ENCODE assay signal across 27 cellular contexts in genomic region chr4:125111352-125111751, GRCh38.
"Had no signal": no experiment of that assay in that cellular context is flagged by ENCODE, and none has a peak within 500 bp of the region (broad histone marks: within the 10 kb centered on the region; RNA-seq: fewer than 3 reads in every experiment).

No MANE protein-coding gene starts in this region.

- H3K9me3 ChIP-seq: gastroesophageal sphincter, heart left ventricle, lower lobe of right lung, right atrium auricular region, suprapubic skin, transverse colon had no signal

- H2AFZ ChIP-seq: hepatocyte, parathyroid adenoma had no signal

- H3K36me3 ChIP-seq: gastroesophageal sphincter, heart left ventricle, lower lobe of right lung, right atrium auricular region, suprapubic skin, transverse colon had no signal

- H3K4me2 ChIP-seq: hepatocyte, smooth muscle cell had no signal

- H3K9ac ChIP-seq: parathyroid adenoma had no signal

- H3K4me1 ChIP-seq: foreskin keratinocyte, gastroesophageal sphincter, heart left ventricle, lower lobe of right lung, parathyroid adenoma, right atrium auricular region, suprapubic skin, transverse colon had no signal

- H3K27ac ChIP-seq: dorsolateral prefrontal cortex, epithelial cell of prostate, foreskin keratinocyte, gastroesophageal sphincter, heart left ventricle, hepatocyte, lower lobe of right lung, parathyroid adenoma, right atrium auricular region, suprapubic skin, transverse colon had no signal

- ATAC-seq: esophagus mucosa; foreskin keratinocyte; gastroesophageal sphincter; heart left ventricle; left colon; left ventricle myocardium superior; lower lobe of right lung; natural killer cell; sciatic nerve; stimulated activated naive CD8-positive, alpha-beta T cell treated with anti-CD3 and anti-CD28 coated beads, Interleukin-15, amount 100 ng/mL, for 72 hours had no signal

- H3K27me3 ChIP-seq: foreskin keratinocyte, gastroesophageal sphincter, heart left ventricle, hepatocyte, right atrium auricular region, suprapubic skin, transverse colon had no signal

- DNase-seq: dorsolateral prefrontal cortex; effector CD4-positive, alpha-beta T cell; foreskin keratinocyte; heart left ventricle; immature natural killer cell; islet precursor cell; kidney glomerular epithelial cell; left colon; left ventricle myocardium superior; lower lobe of right lung; natural killer cell; stimulated activated CD4-positive, alpha-beta T cell treated with anti-CD3 and anti-CD28 coated beads, Interleukin-12 subunit alpha, Interleukin-12 subunit beta, amount 100 ng/mL, for 4 hours; stimulated activated CD4-positive, alpha-beta T cell treated with anti-CD3 and anti-CD28 coated beads, Interleukin-1b, Interleukin-23, amount 100 ng/mL, for 48 hours; stimulated activated CD4-positive, alpha-beta T cell treated with anti-CD3 and anti-CD28 coated beads, Interleukin-4, amount 100 ng/mL, for 1 hour; stimulated activated CD8-positive, alpha-beta memory T cell treated with anti-CD3 and anti-CD28 coated beads, Interleukin-4, amount 100 ng/mL, for 48 hours; stimulated activated naive CD4-positive, alpha-beta T cell; stimulated activated naive CD8-positive, alpha-beta T cell treated with anti-CD3 and anti-CD28 coated beads, Interleukin-15, amount 100 ng/mL, for 72 hours; transverse colon had no signal

- H3K4me3 ChIP-seq: dorsolateral prefrontal cortex, gastroesophageal sphincter, heart left ventricle, hepatocyte, lower lobe of right lung, right atrium auricular region, smooth muscle cell, suprapubic skin, transverse colon had no signal

- H3K79me2 ChIP-seq: hepatocyte, parathyroid adenoma had no signal
